In genomic region chr7:92833766-92834605, GRCh38 we compare ENCODE assay signal across 8 cellular contexts. TPM values are rescaled to one million over a fixed set of nuclear protein-coding genes. Genes with fewer than 3 reads are reported as not detected.
A peak's percentile ranks its signal among the peaks of the same experiment; 100 is the strongest.
DNase-seq lines count a peak whose midpoint lies in the region; ATAC-seq and TF ChIP-seq lines count a peak whose summit lies in the region.

No MANE protein-coding gene starts in this region.

- H3K4me1 Mint-ChIP-seq in Caco-2 (ENCODE audit: low read depth, unreplicated experiment): peaks cover 18% of the 10 kb centered on the region

- H3K36me3 ChIP-seq in Caco-2 (ENCODE audit: control insufficient read depth, insufficient read depth, low read length) (no peaks in the 10 kb centered on the region), neuron (ENCODE audit: insufficient read depth, low read length) (no peaks in the 10 kb centered on the region), thoracic aorta (no peaks in the 10 kb centered on the region)

- BruUV-seq in Caco-2 (replicated peaks; lab: Mats Ljungman, UMichigan): no TSS peak

- H3K4me3 ChIP-seq in Caco-2 (ENCODE audit: low read depth, low read length) (peak overlapping the region; percentile 79), neuron (ENCODE audit: low read length) (peak overlapping the region; percentile 85), thoracic aorta (peak overlapping the region; percentile 91)

- peaks cover 24% of the 10 kb centered on the region for H3K4me1 ChIP-seq in Caco-2
- H3K4me1 ChIP-seq in foreskin keratinocyte: peaks cover 24% of the 10 kb centered on the region
- peaks cover 43% of the 10 kb centered on the region for H3K4me1 ChIP-seq in neuron (ENCODE audit: insufficient read depth, low read length)
- peaks cover 8 to 29% of the 10 kb centered on the region in 2 donors for H3K4me1 ChIP-seq in thoracic aorta (ENCODE audit: control insufficient read depth in 1 of 2, low read depth in 2 of 2)

- H3K27ac ChIP-seq in foreskin keratinocyte: peak overlapping the region; percentile 70
- peak overlapping the region; percentile 64 to 75 for H3K27ac ChIP-seq in thoracic aorta

- H3K36me3 Mint-ChIP-seq in Caco-2 (ENCODE audit: insufficient read depth, unreplicated experiment): peaks cover 72% of the 10 kb centered on the region

- DNase-seq in Caco-2 (peak; percentile 84 to 89), RPMI8226 (peak; percentile 90), activated gamma-delta T cell treated with Interleukin-2 at 50 U/mL for 16 hours (peak; percentile 55), foreskin keratinocyte (peak; percentile 45 to 76), thoracic aorta (ENCODE audit: low spot score) (peak; percentile 10)

- TF ChIP-seq CTCF in Caco-2 (IDR thresholded peaks at IDR 0.05; ENCODE audit: insufficient read depth in 1 of 2, low read depth in 1 of 2, low read length in 1 of 2, severe bottlenecking in 1 of 2, unreplicated experiment in 1 of 2): peak in 1 of 2 experiments; percentile 41
- peak; percentile 58 for TF ChIP-seq CTCF in foreskin keratinocyte (conservative IDR thresholded peaks at IDR 0.05)
- TF ChIP-seq CTCF in thoracic aorta (IDR thresholded peaks at IDR 0.05): no peak

- POLR2A ChIA-PET in Caco-2 (lab: Charles Lee): interaction anchor here (2.2 kb wide), 1 partner anchor 138 kb away, joined by 17 read pairs; no protein-coding TSS in a partner anchor

- peak overlapping the region; percentile 77 for H3K27ac Mint-ChIP-seq in Caco-2 (ENCODE audit: unreplicated experiment)

- peak overlapping the region; percentile 86 for H3K4me3 Mint-ChIP-seq in Caco-2 (ENCODE audit: unreplicated experiment)

- no peaks in the 10 kb centered on the region for H3K9me3 ChIP-seq in Caco-2
- H3K9me3 ChIP-seq in neuron (ENCODE audit: low read length): no peaks in the 10 kb centered on the region
- H3K9me3 ChIP-seq in thoracic aorta: no peaks in the 10 kb centered on the region

- CTCF ChIA-PET in Caco-2 (lab: Charles Lee): interaction anchor here (0.6 to 2.5 kb wide), 8 partner anchors 8 to 305 kb away, joined by 3 to 30 read pairs (median 4); partner anchors contain the start of genes FAM133B, PEX1 and RBM48

- intact Hi-C loops in Caco-2 (cut with micrococcal nuclease; ENCODE audit: unreplicated experiment): loop anchor here (1.0 to 2.0 kb wide), 7 partner anchors 46 to 221 kb away; no protein-coding TSS in a partner anchor

- ATAC-seq in GM19324 (IDR thresholded peaks at IDR 0.05; ENCODE audit: low FRiP score, unreplicated experiment) (peak; percentile 48), HG03457 (IDR thresholded peaks at IDR 0.05; ENCODE audit: unreplicated experiment) (peak; percentile 42), foreskin keratinocyte (peak; percentile 43), thoracic aorta (ENCODE audit: insufficient number of reproducible peaks, low FRiP score, low read depth) (peak; percentile 13)

- H2AFZ ChIP-seq in neuron (ENCODE audit: low read depth, low read length): peak overlapping the region; percentile 96

- no peaks in the 10 kb centered on the region for H3K27me3 ChIP-seq in Caco-2 (replicated peaks; ENCODE audit: control insufficient read depth, insufficient read depth, low read length)
- no peaks in the 10 kb centered on the region for H3K27me3 ChIP-seq in foreskin keratinocyte
- no peaks in the 10 kb centered on the region for H3K27me3 ChIP-seq in neuron (ENCODE audit: insufficient read depth, low read length)
- H3K27me3 ChIP-seq in thoracic aorta (replicated peaks; ENCODE audit: insufficient read depth): no peaks in the 10 kb centered on the region

- no peaks in the 10 kb centered on the region for H3K9me3 Mint-ChIP-seq in Caco-2 (ENCODE audit: unreplicated experiment)

- no peaks in the 10 kb centered on the region for H3K27me3 Mint-ChIP-seq in Caco-2 (ENCODE audit: insufficient read depth, unreplicated experiment)

RNA-seq across cellular contexts. Expression of gene CDK6, which starts 2.4 kb away (rescaled TPM):
- total RNA-seq in Caco-2 (2022) (165 and 175 TPM in 2 replicates), foreskin keratinocyte (80.6 and 96.9 TPM in 2 replicates), thoracic aorta (10 to 100 TPM; 25.5 to 31.8 TPM)
- polyA plus RNA-seq in foreskin keratinocyte: 9.8 and 9.9 TPM in 2 replicates

Comparison
In these comparisons a context has a peak if more than half of its experiments do, and no peak if none do; other contexts are left out.
1. Peak in every context shown above with its lines: DNase-seq, ATAC-seq, H3K4me3 ChIP-seq and H3K27ac ChIP-seq.
2. DNase-seq: peak in every context shown above with its lines; median percentile 90 in RPMI8226; 86 in Caco-2; 60 in foreskin keratinocyte; 55 in activated gamma-delta T cell treated with Interleukin-2 at 50 U/mL for 16 hours; 10 in thoracic aorta.